16 cellular contexts compared by ENCODE assay signal in the genomic region with DNA sequence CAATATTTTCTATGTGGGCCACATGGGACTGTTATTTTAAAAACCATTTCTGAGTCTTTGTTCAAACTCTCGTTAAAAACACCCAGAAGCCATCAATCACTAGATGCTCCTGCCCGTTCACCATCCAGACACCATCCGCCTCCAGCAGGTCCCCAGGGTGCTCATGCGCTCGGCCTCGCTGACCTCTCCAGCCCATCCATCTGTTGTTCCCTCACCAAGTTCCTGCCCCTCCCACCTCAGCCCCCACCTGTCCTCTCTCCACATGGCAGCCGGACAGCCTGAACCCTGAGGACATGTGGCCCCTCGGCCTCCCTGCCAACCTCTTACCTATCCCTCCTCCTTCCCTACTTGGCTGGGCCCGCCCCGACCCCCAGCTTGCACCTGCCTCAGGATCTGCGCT.
"Had no signal": no experiment of that assay in that cellular context is flagged by ENCODE, and none has a peak within 500 bp of the region (broad histone marks: within the 10 kb centered on the region; RNA-seq: fewer than 3 reads in every experiment).

No MANE protein-coding gene starts in this region.

- H3K27me3 ChIP-seq: heart left ventricle, tibial nerve had no signal

- H3K27ac Mint-ChIP-seq: activated CD4-positive, alpha-beta T cell treated with anti-CD3 and anti-CD28 coated beads, Interleukin-2, amount 10 ng/mL, durations not matched to agents 7 days and 5 days; activated naive CD8-positive, alpha-beta T cell; T-cell had no signal

- H3K4me3 ChIP-seq: heart left ventricle, tibial nerve had no signal

- H3K4me3 Mint-ChIP-seq: activated CD4-positive, alpha-beta T cell treated with anti-CD3 and anti-CD28 coated beads, Interleukin-2, amount 10 ng/mL, durations not matched to agents 7 days and 5 days; activated naive CD8-positive, alpha-beta T cell; brain; naive thymus-derived CD8-positive, alpha-beta T cell; T-cell had no signal

- H3K9ac ChIP-seq: parathyroid adenoma had no signal

- H3K4me1 ChIP-seq: parathyroid adenoma, tibial nerve had no signal

- H3K9me3 Mint-ChIP-seq: activated CD4-positive, alpha-beta T cell treated with anti-CD3 and anti-CD28 coated beads, Interleukin-2, amount 10 ng/mL, durations not matched to agents 7 days and 5 days; brain; naive thymus-derived CD8-positive, alpha-beta T cell; T-cell had no signal

- H3K9me3 ChIP-seq: heart left ventricle, tibial nerve had no signal

- H3K27ac ChIP-seq: heart left ventricle, parathyroid adenoma, tibial nerve had no signal

- H3K4me1 Mint-ChIP-seq: activated CD4-positive, alpha-beta T cell treated with anti-CD3 and anti-CD28 coated beads, Interleukin-2, amount 10 ng/mL, durations not matched to agents 7 days and 5 days; brain; T-cell had no signal

- DNase-seq: activated CD4-positive, alpha-beta T cell treated with anti-CD3 and anti-CD28 coated beads, Interleukin-2, amount 10 ng/mL, durations not matched to agents 7 days and 5 days; activated CD4-positive, CD25-positive, alpha-beta regulatory T cell; activated CD8-positive, alpha-beta memory T cell treated with anti-CD3 and anti-CD28 coated beads, Interleukin-2, amount 50 U/mL, for 48 hours; activated gamma-delta T cell; cortex of kidney; heart left ventricle; kidney glomerular epithelial cell; naive thymus-derived CD8-positive, alpha-beta T cell; stimulated activated naive CD4-positive, alpha-beta T cell treated with Interleukin-2 at 50 U/mL for 16 hours; T-cell; T-helper 9 cell had no signal

- ATAC-seq: heart left ventricle; naive thymus-derived CD8-positive, alpha-beta T cell; SK-N-SH treated with all-trans-retinoic acid at 6 μM for 48 hours; T-cell had no signal

- H3K27me3 Mint-ChIP-seq: activated CD4-positive, alpha-beta T cell treated with anti-CD3 and anti-CD28 coated beads, Interleukin-2, amount 10 ng/mL, durations not matched to agents 7 days and 5 days; activated naive CD8-positive, alpha-beta T cell; brain; naive thymus-derived CD8-positive, alpha-beta T cell; T-cell had no signal
